ENCODE assay signal across 18 cellular contexts in the genomic region with DNA sequence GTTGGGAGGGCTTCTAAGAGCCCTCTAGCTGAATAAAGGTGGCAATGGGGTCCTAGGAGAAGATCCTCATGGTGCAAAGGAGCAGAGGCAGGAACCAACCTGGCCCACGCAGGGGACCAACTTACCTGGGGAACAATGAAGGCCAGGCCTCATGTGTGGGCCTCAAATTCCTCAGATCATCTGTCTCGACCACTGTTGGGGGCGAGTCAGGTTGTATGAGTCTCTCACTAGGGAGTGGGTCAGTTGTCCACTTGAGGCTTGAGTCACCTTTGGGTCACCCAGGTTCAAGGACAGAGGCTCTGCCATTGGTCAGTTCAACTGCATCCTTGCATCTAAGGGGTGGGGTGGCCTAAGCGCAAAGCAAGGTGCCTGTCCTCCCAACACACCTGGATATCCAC. TPM values are rescaled to one million over a fixed set of nuclear protein-coding genes. Genes with fewer than 3 reads are reported as not detected.
"Had no signal": no experiment of that assay in that cellular context is flagged by ENCODE, and none has a peak within 500 bp of the region (broad histone marks: within the 10 kb centered on the region; RNA-seq: fewer than 3 reads in every experiment).

No MANE protein-coding gene starts in this region.

- ATAC-seq: activated CD4-positive, alpha-beta T cell treated with anti-CD3 and anti-CD28 coated beads for 36 hours; activated T-cell treated with anti-CD3 and anti-CD28 coated beads, Interleukin-2, amount 50 U/mL, for 72 hours; effector memory CD8-positive, alpha-beta T cell; left cardiac atrium; stimulated activated naive CD8-positive, alpha-beta T cell treated with anti-CD3 and anti-CD28 coated beads, Interleukin-15, amount 100 ng/mL, for 72 hours; upper lobe of right lung; WTC11 had no signal

- H3K27me3 Mint-ChIP-seq: activated CD4-positive, alpha-beta T cell treated with anti-CD3 and anti-CD28 coated beads for 36 hours; activated naive CD8-positive, alpha-beta T cell had no signal

- H3K4me1 Mint-ChIP-seq: activated CD4-positive, alpha-beta T cell treated with anti-CD3 and anti-CD28 coated beads for 36 hours; stimulated activated naive CD8-positive, alpha-beta T cell treated with anti-CD3 and anti-CD28 coated beads, Interleukin-15, amount 100 ng/mL, for 72 hours; WTC11 had no signal

- H3K27ac ChIP-seq: lower lobe of right lung, skin epidermis, testis, upper lobe of right lung had no signal

- H3K4me3 Mint-ChIP-seq: activated CD4-positive, alpha-beta T cell treated with anti-CD3 and anti-CD28 coated beads for 36 hours; activated naive CD8-positive, alpha-beta T cell; activated T-cell treated with anti-CD3 and anti-CD28 coated beads, Interleukin-2, amount 50 U/mL, for 72 hours; effector memory CD8-positive, alpha-beta T cell; mesothelial cell of epicardium; nephron progenitor cell; stimulated activated naive CD8-positive, alpha-beta T cell treated with anti-CD3 and anti-CD28 coated beads, Interleukin-15, amount 100 ng/mL, for 72 hours; WTC11 had no signal

- H3K27me3 ChIP-seq: testis, upper lobe of right lung had no signal

- H3K36me3 Mint-ChIP-seq: activated naive CD8-positive, alpha-beta T cell; mesothelial cell of epicardium; WTC11 had no signal

- H3K4me3 ChIP-seq: lower lobe of right lung, skin epidermis, testis, upper lobe of right lung had no signal

- H3K9me3 ChIP-seq: lower lobe of right lung, testis, upper lobe of right lung had no signal

- DNase-seq: activated CD4-positive, alpha-beta T cell treated with anti-CD3 and anti-CD28 coated beads for 36 hours; activated CD4-positive, alpha-beta T cell treated with anti-CD3 and anti-CD28 coated beads, Interleukin-2, amount 50 U/mL, for 48 hours; activated gamma-delta T cell treated with Interleukin-2 at 50 U/mL for 16 hours; activated T-cell treated with anti-CD3 and anti-CD28 coated beads, Interleukin-2, amount 50 U/mL, for 72 hours; dermis blood vessel endothelial cell; effector memory CD8-positive, alpha-beta T cell; left cardiac atrium; lower lobe of right lung; nephron progenitor cell; stimulated activated naive CD8-positive, alpha-beta T cell treated with anti-CD3 and anti-CD28 coated beads, Interleukin-15, amount 100 ng/mL, for 72 hours; testis; upper lobe of right lung had no signal

- H3K36me3 ChIP-seq: lower lobe of right lung, upper lobe of right lung had no signal

- H3K4me1 ChIP-seq: lower lobe of right lung, testis, upper lobe of right lung had no signal

- H3K27ac Mint-ChIP-seq: activated CD4-positive, alpha-beta T cell treated with anti-CD3 and anti-CD28 coated beads for 36 hours; activated naive CD8-positive, alpha-beta T cell; activated T-cell treated with anti-CD3 and anti-CD28 coated beads, Interleukin-2, amount 50 U/mL, for 72 hours; effector memory CD8-positive, alpha-beta T cell; mesothelial cell of epicardium; nephron progenitor cell; progenitor cell of endocrine pancreas; stimulated activated naive CD8-positive, alpha-beta T cell treated with anti-CD3 and anti-CD28 coated beads, Interleukin-15, amount 100 ng/mL, for 72 hours; WTC11 had no signal

RNA-seq across cellular contexts. Expression of gene BDKRB2, which starts 43.7 kb away (rescaled TPM):
- total RNA-seq: activated CD4-positive, alpha-beta T cell treated with anti-CD3 and anti-CD28 coated beads for 36 hours; activated T-cell treated with anti-CD3 and anti-CD28 coated beads, Interleukin-2, amount 50 U/mL, for 72 hours; SK-MEL-5 had no signal
